ENCODE assay signal across 8 cellular contexts in the genomic region with DNA sequence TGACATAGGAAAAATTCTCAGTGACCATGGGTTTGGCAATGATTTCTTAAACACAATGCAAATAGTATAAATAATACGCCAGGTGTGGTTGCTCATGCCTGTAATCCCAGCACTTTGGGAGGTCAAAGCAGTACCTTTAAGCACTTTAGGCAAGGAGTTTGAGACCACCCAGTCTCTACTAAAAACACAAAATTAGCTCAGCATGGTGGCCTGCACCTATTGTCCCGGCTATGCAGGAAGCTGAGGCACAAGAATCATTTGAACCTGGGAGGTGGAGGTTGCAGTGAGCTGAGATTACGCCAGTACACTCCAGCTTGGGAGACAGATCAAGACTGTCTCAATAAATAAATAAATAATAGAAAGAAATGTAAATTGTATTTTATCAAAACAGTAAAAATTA.
"Had no signal": no experiment of that assay in that cellular context is flagged by ENCODE, and none has a peak within 500 bp of the region (broad histone marks: within the 10 kb centered on the region; RNA-seq: fewer than 3 reads in every experiment).

No MANE protein-coding gene starts in this region.

- H3K4me1 Mint-ChIP-seq: IgD-negative memory B cell had no signal

- H3K27ac ChIP-seq: HL-60 had no signal

- ATAC-seq: HCT116, HepG2 had no signal

- H3K4me3 Mint-ChIP-seq: HFFc6 had no signal

- H3K36me3 Mint-ChIP-seq: IgD-negative memory B cell had no signal

- H3K9me3 ChIP-seq: HAP-1 had no signal

- H3K4me3 ChIP-seq: HAP-1 had no signal

- DNase-seq: GOT3, H7, HFFc6 had no signal

- H3K36me3 ChIP-seq: HAP-1 had no signal

- FAIRE-seq: HepG2 had no signal

- H3K4me1 ChIP-seq: HAP-1 had no signal

- H3K27me3 Mint-ChIP-seq: IgD-negative memory B cell had no signal

- H3K27ac Mint-ChIP-seq: HFFc6, IgD-negative memory B cell had no signal
